Comparison of ENCODE assay signal across 12 cellular contexts in genomic region chr9:93952119-93952783, GRCh38. TPM values are rescaled to one million over a fixed set of nuclear protein-coding genes. Genes with fewer than 3 reads are reported as not detected.
DNase-seq lines count a peak whose midpoint lies in the region; ATAC-seq and TF ChIP-seq lines count a peak whose summit lies in the region.
"Had no signal": no experiment of that assay in that cellular context is flagged by ENCODE, and none has a peak within 500 bp of the region (broad histone marks: within the 10 kb centered on the region; RNA-seq: fewer than 3 reads in every experiment).

No MANE protein-coding gene starts in this region.

- H3K56ac ChIP-seq in IMR-90 (ENCODE audit: extremely low read depth, insufficient read depth, low read length) = no peak overlapping the region

- peak overlapping the region in 1 of 8 donors; percentile 47 for H3K27ac Mint-ChIP-seq in CD8-positive, alpha-beta memory T cell

- no peak overlapping the region for H4K91ac ChIP-seq in IMR-90 (ENCODE audit: insufficient read depth, low read depth, low read length)

- H3K9me3 ChIP-seq in CD8-positive, alpha-beta memory T cell (ENCODE audit: low read length) = no peaks in the 10 kb centered on the region
- H3K9me3 ChIP-seq in IMR-90 (ENCODE audit: control insufficient read depth, insufficient read depth, low read length) = peaks cover 12% of the 10 kb centered on the region
- peaks cover 0 to 8% (median 6%) of the 10 kb centered on the region in 3 donors for H3K9me3 ChIP-seq in esophagus squamous epithelium
- no peaks in the 10 kb centered on the region for H3K9me3 ChIP-seq in osteoblast (ENCODE audit: low read depth, low read length)
- no peaks in the 10 kb centered on the region for H3K9me3 ChIP-seq in mucosa of descending colon

- H3K4me1 Mint-ChIP-seq in CD8-positive, alpha-beta memory T cell = peaks cover 34 to 52% (median 42%) of the 10 kb centered on the region in 3 donors

- H2AFZ ChIP-seq in IMR-90 (replicated peaks; ENCODE audit: low read length, poor library complexity) (peak overlapping the region; percentile 8), osteoblast (ENCODE audit: low read length) (no peak overlapping the region)

- H3K9me3 Mint-ChIP-seq in CD8-positive, alpha-beta memory T cell = peaks cover 0 to 1% (median 0%) of the 10 kb centered on the region in 5 donors

- no peak for TF ChIP-seq RAD21 in IMR-90 (IDR thresholded peaks at IDR 0.05; ENCODE audit: low read length)

- H3K27ac ChIP-seq in CD8-positive, alpha-beta memory T cell (ENCODE audit: low read depth, low read length) = no peak overlapping the region
- H3K27ac ChIP-seq in IMR-90 (ENCODE audit: insufficient read depth, low read length) (no peak overlapping the region), esophagus squamous epithelium (no peak overlapping the region), rectal smooth muscle tissue (ENCODE audit: low read depth, low read length) (no peak overlapping the region), osteoblast (ENCODE audit: low read depth, low read length) (no peak overlapping the region)
- H3K27ac ChIP-seq: KMS-11 had no signal

- 5% methylated on average over 28 of the region's 39 CpGs; no CpG with 5 or more reads in 1 of the 2 experiments for WGBS in IMR-90 (ENCODE audit: extremely low coverage in 2 of 2, insufficient read length in 1 of 2), 2 experiments
- 6 to 12% methylated on average over 16 to 29 of the region's 39 CpGs for WGBS in esophagus squamous epithelium, 2 donors

- no peak overlapping the region for H3K9ac ChIP-seq in IMR-90 (ENCODE audit: low read depth, low read length)
- H3K9ac ChIP-seq in rectal smooth muscle tissue (ENCODE audit: low read length) = no peak overlapping the region
- H3K9ac ChIP-seq: KMS-11 had no signal

- no peak overlapping the region for H4K5ac ChIP-seq in IMR-90 (ENCODE audit: low read depth, low read length)

- no peaks in the 10 kb centered on the region for H3K36me3 Mint-ChIP-seq in CD8-positive, alpha-beta memory T cell

- H3K27me3 Mint-ChIP-seq in CD8-positive, alpha-beta memory T cell = peaks cover 57 to 65% of the 10 kb centered on the region in 2 donors

- intact Hi-C loops in IMR-90 (cut with micrococcal nuclease) (no loop called here), esophagus squamous epithelium (cut with DNase I) (no loop called here), mucosa of descending colon (cut with DNase I, micrococcal nuclease) (no loop called here)

- H3K4me2 ChIP-seq in IMR-90 (ENCODE audit: low read depth, low read length) (no peak overlapping the region), osteoblast (ENCODE audit: insufficient read depth, low read length) (no peak overlapping the region)
- H3K4me2 ChIP-seq: KMS-11 had no signal

- H2AK9ac ChIP-seq in IMR-90 (replicated peaks; ENCODE audit: low read depth, low read length, poor library complexity) = no peak overlapping the region

- no peak overlapping the region for H3K23ac ChIP-seq in IMR-90 (ENCODE audit: low read depth, low read length)

- no peak overlapping the region for H2BK120ac ChIP-seq in IMR-90 (ENCODE audit: low read depth, low read length)

- BruUV-seq in IMR-90 (replicated peaks; lab: Mats Ljungman, UMichigan) = no TSS peak

- POLR2A ChIA-PET in CD8-positive, alpha-beta memory T cell (lab: Charles Lee) = no interaction called here
- POLR2A ChIA-PET in IMR-90 (lab: Charles Lee; ENCODE audit: unreplicated experiment) = no interaction called here

- H3K4me1 ChIP-seq in CD8-positive, alpha-beta memory T cell (ENCODE audit: insufficient read depth, low read length) = peaks cover 28% of the 10 kb centered on the region
- H3K4me1 ChIP-seq in IMR-90 (ENCODE audit: control insufficient read depth, insufficient read depth, low read length) (peaks cover 2% of the 10 kb centered on the region; the same call in 1 of the 2 replicates), esophagus squamous epithelium (peaks cover 23 to 76% (median 33%) of the 10 kb centered on the region in 3 donors), rectal smooth muscle tissue (ENCODE audit: control insufficient read depth, insufficient read depth, low read length) (peaks cover 2% of the 10 kb centered on the region), osteoblast (ENCODE audit: insufficient read depth, low read length) (peaks cover 6% of the 10 kb centered on the region), mucosa of descending colon (ENCODE audit: low read depth) (peaks cover 36% of the 10 kb centered on the region)

- ATAC-seq in IMR-90 (ENCODE audit: low read depth) (no peak), GM19463 (IDR thresholded peaks at IDR 0.05; ENCODE audit: unreplicated experiment) (no peak), HG02885 (IDR thresholded peaks at IDR 0.05; ENCODE audit: poor library complexity, unreplicated experiment) (no peak), mucosa of descending colon (no peak)

- no peak overlapping the region for H3K4ac ChIP-seq in IMR-90 (ENCODE audit: low read depth, low read length)

- TF ChIP-seq POLR2A in IMR-90 (IDR thresholded peaks at IDR 0.05; ENCODE audit: low read depth, low read length) = no peak
- no peak for TF ChIP-seq POLR2A in esophagus squamous epithelium (IDR thresholded peaks at IDR 0.05)

- no peak overlapping the region for H3K14ac ChIP-seq in IMR-90 (replicated peaks; ENCODE audit: low read depth, low read length)

- H4K8ac ChIP-seq in IMR-90 (ENCODE audit: low read depth in 2 of 2, low read length in 2 of 2) = no peak overlapping the region

- no peak overlapping the region for H3K18ac ChIP-seq in IMR-90 (ENCODE audit: low read depth, low read length)

- TF ChIP-seq CTCF in IMR-90 (conservative IDR thresholded peaks at IDR 0.05; ENCODE audit: low read depth, low read length) (no peak), esophagus squamous epithelium (IDR thresholded peaks at IDR 0.05) (no peak), osteoblast (IDR thresholded peaks at IDR 0.05; ENCODE audit: extremely low read depth, low read depth, low read length) (no peak), mucosa of descending colon (IDR thresholded peaks at IDR 0.05) (no peak)

- no peaks in the 10 kb centered on the region; the same call in 1 of the 2 replicates for H4K20me1 ChIP-seq in IMR-90 (ENCODE audit: insufficient read depth, low read length)
- no peaks in the 10 kb centered on the region for H4K20me1 ChIP-seq in osteoblast (ENCODE audit: insufficient read depth, low read length)

- in situ Hi-C loops in IMR-90 (cut with MboI; ENCODE audit: low sequenced_read_pairs) = loop anchor here (25.0 kb wide), 2 partner anchors 540 to 790 kb away; no protein-coding TSS in a partner anchor

- no peaks in the 10 kb centered on the region for H3K36me3 ChIP-seq in CD8-positive, alpha-beta memory T cell (ENCODE audit: insufficient read depth, low read length)
- no peaks in the 10 kb centered on the region for H3K36me3 ChIP-seq in IMR-90 (ENCODE audit: control insufficient read depth, insufficient read depth, low read length)
- H3K36me3 ChIP-seq in esophagus squamous epithelium = no peaks in the 10 kb centered on the region
- H3K36me3 ChIP-seq in rectal smooth muscle tissue (ENCODE audit: control insufficient read depth, insufficient read depth, low read length) = no peaks in the 10 kb centered on the region
- H3K36me3 ChIP-seq in osteoblast (ENCODE audit: insufficient read depth, low read length) = no peaks in the 10 kb centered on the region
- no peaks in the 10 kb centered on the region for H3K36me3 ChIP-seq in mucosa of descending colon (ENCODE audit: low read depth)

- no peak overlapping the region for H2BK20ac ChIP-seq in IMR-90 (ENCODE audit: low read depth, low read length)

- dilution Hi-C loops in IMR-90 (cut with HindIII; ENCODE audit: low sequenced_read_pairs, unreplicated experiment) = no loop called here

- H2AK5ac ChIP-seq in IMR-90 (ENCODE audit: low read depth, low read length) = no peak overlapping the region

- no peak overlapping the region for H3K4me3 ChIP-seq in CD8-positive, alpha-beta memory T cell (ENCODE audit: low read length)
- H3K4me3 ChIP-seq in IMR-90 (ENCODE audit: insufficient read depth, low read depth, low read length) = no peak overlapping the region
- H3K4me3 ChIP-seq in esophagus squamous epithelium = peak overlapping the region in 3 of 4 donors; percentile 36 to 68 (median 49)
- H3K4me3 ChIP-seq in rectal smooth muscle tissue (ENCODE audit: low read length) = peak overlapping the region; percentile 32
- H3K4me3 ChIP-seq in osteoblast (ENCODE audit: insufficient read depth, low read length) = no peak overlapping the region
- no peak overlapping the region for H3K4me3 ChIP-seq in mucosa of descending colon

- H3K9me1 ChIP-seq in IMR-90 (ENCODE audit: insufficient read depth, low read length) = no peaks in the 10 kb centered on the region

- H2BK15ac ChIP-seq in IMR-90 (ENCODE audit: low read depth, low read length) = no peak overlapping the region

- no peaks in the 10 kb centered on the region for H3K79me1 ChIP-seq in IMR-90 (ENCODE audit: low read depth in 1 of 2, low read length in 2 of 2)

- CTCF ChIA-PET in CD8-positive, alpha-beta memory T cell (lab: Charles Lee) = interaction anchor here (4.0 kb wide), 1 partner anchor 10 kb away, joined by 16 read pairs; no protein-coding TSS in a partner anchor
- CTCF ChIA-PET in IMR-90 (lab: Yijun Ruan, JAX) = interaction anchor here (0.7 kb wide), 1 partner anchor 55 kb away, joined by 3 read pairs; no protein-coding TSS in a partner anchor

- H2BK5ac ChIP-seq in IMR-90 (ENCODE audit: low read depth, low read length, poor library complexity, severe bottlenecking) = no peak overlapping the region

- DNase-seq in CD8-positive, alpha-beta memory T cell = no peak
- no peak for DNase-seq in IMR-90
- DNase-seq in esophagus squamous epithelium (lab: John Stamatoyannopoulos, UW) = no peak
- no peak for DNase-seq in osteoblast (ENCODE audit: insufficient read length, low spot score, missing footprints)
- DNase-seq in mucosa of descending colon = no peak
- DNase-seq: amygdala; NCI-H187 treated with DMSO at 0.1 percent for 48 hours; NK-92 treated with Interleukin-12 subunit alpha and Interleukin-12 subunit beta, amount 100 ng/mL, for 24 hours had no signal

- H3K27me3 ChIP-seq in CD8-positive, alpha-beta memory T cell (ENCODE audit: insufficient read depth, low read length, poor library complexity, severe bottlenecking) = peaks cover 65% of the 10 kb centered on the region
- H3K27me3 ChIP-seq in IMR-90 (ENCODE audit: control insufficient read depth, insufficient read depth, low read length) (peaks cover 94% of the 10 kb centered on the region), esophagus squamous epithelium (peaks cover 41 to 98% (median 85%) of the 10 kb centered on the region in 4 donors), rectal smooth muscle tissue (ENCODE audit: control insufficient read depth, insufficient read depth, low read length) (peaks cover 81% of the 10 kb centered on the region), osteoblast (ENCODE audit: insufficient read depth, low read length) (peaks cover 6% of the 10 kb centered on the region)

- peak overlapping the region; percentile 20 to 82 (median 66) for H3K4me3 Mint-ChIP-seq in CD8-positive, alpha-beta memory T cell

- H3K79me2 ChIP-seq in osteoblast (ENCODE audit: insufficient read depth, low read length) = peaks cover 8% of the 10 kb centered on the region

RNA-seq across cellular contexts. Expression of gene BARX1, which starts 2.9 kb away (rescaled TPM):
- total RNA-seq in CD8-positive, alpha-beta memory T cell = not detected
- polyA plus RNA-seq in CD8-positive, alpha-beta memory T cell = not detected
- not detected in 2 replicates for total RNA-seq in IMR-90 (2012; rRNA removed)
- polyA plus RNA-seq in IMR-90 (2012; rRNA removed) = not detected in 2 replicates
- polyA plus RNA-seq in IMR-90 (2012; cell fraction: cytosol; rRNA removed) = 0.03 TPM in 1 of 2 replicates, not detected in the other
- polyA plus RNA-seq in IMR-90 (2012; cell fraction: nucleus; rRNA removed; ENCODE audit: low replicate concordance) = not detected in 2 replicates
- not detected for total RNA-seq in esophagus squamous epithelium
- 8.5 and 15.6 TPM in 2 replicates for total RNA-seq in osteoblast
- total RNA-seq in mucosa of descending colon = under 1 TPM in 1 of 3 donors, not detected in 2; 0.17 TPM

Comparison
In these comparisons a context has a peak if more than half of its experiments do, and no peak if none do; other contexts are left out.
1. H3K4me3 ChIP-seq: peak in esophagus squamous epithelium (3 of 4) and rectal smooth muscle tissue (single experiment); none in CD8-positive, alpha-beta memory T cell (single experiment), IMR-90 (single experiment), osteoblast (single experiment) and mucosa of descending colon (single experiment).